ENCODE assay signal across 8 cellular contexts in the genomic region with DNA sequence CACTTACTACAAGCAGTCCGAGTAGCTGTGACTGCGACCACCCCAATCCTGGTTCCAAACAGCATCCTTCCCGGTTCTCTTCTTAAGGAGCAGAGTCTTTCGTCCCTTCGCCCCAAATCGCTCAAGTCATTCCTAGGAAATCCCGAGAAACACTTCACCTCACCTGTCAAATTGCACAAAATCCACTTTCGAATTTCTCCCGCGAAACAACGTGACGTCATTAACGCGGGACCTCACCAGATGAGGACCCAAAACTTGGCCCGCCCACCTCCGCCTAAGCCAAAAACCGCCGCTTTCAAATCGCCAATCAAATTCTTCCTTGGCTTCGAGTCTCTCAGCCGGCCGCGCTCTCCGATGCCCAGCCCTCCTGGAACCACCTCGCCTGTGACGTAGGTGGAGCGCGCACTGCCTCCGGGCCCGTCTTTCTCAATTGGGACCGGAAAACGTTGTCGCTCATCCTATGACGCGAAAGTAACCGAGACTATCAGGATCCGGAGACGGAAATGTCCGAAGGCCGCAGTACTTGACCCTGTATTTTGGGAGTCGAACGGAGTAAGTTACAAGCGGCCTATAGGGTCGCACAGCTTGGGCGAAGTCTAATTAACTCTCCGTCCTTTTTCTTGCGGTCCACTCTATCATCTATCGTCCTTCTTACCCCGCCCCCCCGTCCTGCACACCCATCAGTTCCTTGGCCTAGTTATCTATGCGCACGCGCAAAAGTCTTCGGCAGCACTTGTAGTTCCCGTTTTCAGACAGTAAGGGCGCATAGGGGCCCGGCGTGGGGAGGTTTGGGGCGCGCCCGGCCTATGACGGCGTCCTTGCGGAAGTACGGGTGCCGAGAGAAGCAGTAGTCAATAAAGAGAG. TPM values are rescaled to one million over a fixed set of nuclear protein-coding genes. Genes with fewer than 3 reads are reported as not detected.
DNase-seq lines count a peak whose midpoint lies in the region; ATAC-seq, FAIRE-seq and TF ChIP-seq lines count a peak whose summit lies in the region.

TSS of gene LARP7 (plus strand) at position 456 of the 864 bp plus-strand sequence. CDS start 7,527 bp downstream, outside the sequence.
A gene with protein sequence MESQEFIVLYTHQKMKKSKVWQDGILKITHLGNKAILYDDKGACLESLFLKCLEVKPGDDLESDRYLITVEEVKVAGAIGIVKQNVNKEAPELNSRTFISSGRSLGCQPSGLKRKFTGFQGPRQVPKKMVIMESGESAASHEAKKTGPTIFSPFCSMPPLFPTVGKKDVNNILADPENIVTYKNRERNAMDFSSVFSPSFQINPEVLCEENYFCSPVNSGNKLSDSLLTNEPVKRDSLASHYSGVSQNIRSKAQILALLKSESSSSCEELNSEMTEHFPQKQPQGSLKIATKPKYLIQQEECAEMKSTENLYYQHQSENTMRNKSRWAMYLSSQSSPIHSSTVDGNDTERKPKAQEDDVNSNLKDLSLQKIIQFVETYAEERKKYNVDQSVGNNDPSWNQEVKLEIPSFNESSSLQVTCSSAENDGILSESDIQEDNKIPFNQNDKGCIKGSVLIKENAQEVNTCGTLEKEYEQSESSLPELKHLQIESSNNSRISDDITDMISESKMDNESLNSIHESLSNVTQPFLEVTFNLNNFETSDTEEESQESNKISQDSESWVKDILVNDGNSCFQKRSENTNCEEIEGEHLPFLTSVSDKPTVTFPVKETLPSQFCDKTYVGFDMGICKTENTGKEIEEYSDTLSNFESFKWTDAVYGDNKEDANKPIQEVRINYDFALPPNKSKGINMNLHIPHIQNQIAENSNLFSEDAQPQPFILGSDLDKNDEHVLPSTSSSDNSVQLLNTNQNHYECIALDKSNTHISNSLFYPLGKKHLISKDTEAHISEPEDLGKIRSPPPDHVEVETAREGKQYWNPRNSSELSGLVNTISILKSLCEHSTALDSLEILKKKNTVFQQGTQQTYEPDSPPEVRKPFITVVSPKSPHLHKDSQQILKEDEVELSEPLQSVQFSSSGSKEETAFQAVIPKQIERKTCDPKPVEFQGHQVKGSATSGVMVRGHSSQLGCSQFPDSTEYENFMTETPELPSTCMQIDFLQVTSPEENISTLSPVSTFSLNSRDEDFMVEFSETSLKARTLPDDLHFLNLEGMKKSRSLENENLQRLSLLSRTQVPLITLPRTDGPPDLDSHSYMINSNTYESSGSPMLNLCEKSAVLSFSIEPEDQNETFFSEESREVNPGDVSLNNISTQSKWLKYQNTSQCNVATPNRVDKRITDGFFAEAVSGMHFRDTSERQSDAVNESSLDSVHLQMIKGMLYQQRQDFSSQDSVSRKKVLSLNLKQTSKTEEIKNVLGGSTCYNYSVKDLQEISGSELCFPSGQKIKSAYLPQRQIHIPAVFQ (N-terminal part only) (minus strand): TSS at position 222 of the 864 bp plus-strand sequence. CDS start 3,733 bp downstream, outside the sequence.

- CTCF ChIA-PET in AG04449 (lab: Yijun Ruan, JAX), result interaction anchor here (0.6 to 2.1 kb wide), 13 partner anchors 9 to 355 kb away, joined by 3 to 16 read pairs (median 4); no protein-coding TSS in a partner anchor
- CTCF ChIA-PET in mammary epithelial cell (lab: Charles Lee; ENCODE audit: low non-redundant PET), result interaction anchor here (0.7 to 0.8 kb wide), 3 partner anchors 327 to 579 kb away, joined by 3 to 11 read pairs (median 5); no protein-coding TSS in a partner anchor

- ATAC-seq in GM18868 (IDR thresholded peaks at IDR 0.05; ENCODE audit: unreplicated experiment), result peak; percentile 88
- peak; percentile 93 for ATAC-seq in HG03108 (IDR thresholded peaks at IDR 0.05; ENCODE audit: unreplicated experiment)

- H3K36me3 ChIP-seq in mammary epithelial cell (ENCODE audit: insufficient read depth, low read length) (peaks cover 4% of the 10 kb centered on the region), small intestine (ENCODE audit: control insufficient read depth in 2 of 2, insufficient read depth in 2 of 2, low read length in 2 of 2) (peaks cover 0 to 3% of the 10 kb centered on the region in 2 donors)

- WGBS in mammary epithelial cell (ENCODE audit: low coverage, missing lambda C conversion rate), result under 1% methylated on average over 44 of the region's 66 CpGs
- WGBS in small intestine, 3 donors, result 0% methylated on average over 66 of the region's 66 CpGs

- FAIRE-seq in small intestine (lab: Jason Lieb, UNC), result peak; percentile 76

- peak; percentile 92 for DNase-seq in AG04449 (ENCODE audit: low read depth, low spot score)
- DNase-seq in NCI-H2196 (lab: John Stamatoyannopoulos, UW; ENCODE audit: unreplicated experiment), result peak; percentile 91
- DNase-seq in mammary epithelial cell, result peak; percentile 99
- peak; percentile 91 for DNase-seq in iPS-NIHi11 (ENCODE audit: low spot score)
- peak; percentile 100 for DNase-seq in small intestine

- POLR2A ChIA-PET in AG04449 (lab: Yijun Ruan, JAX), result no interaction called here

- intact Hi-C loops in mammary epithelial cell (cut with micrococcal nuclease), result loop anchor here (1.0 to 10.0 kb wide), 4 partner anchors 125 to 458 kb away; no protein-coding TSS in a partner anchor

- H3K27ac ChIP-seq in VCaP (peak within 1 kb of the TSS; percentile 90), mammary epithelial cell (ENCODE audit: insufficient read depth, low read depth, low read length) (peak within 1 kb of the TSS; percentile 91), small intestine (ENCODE audit: low read depth in 1 of 2, low read length in 1 of 2) (peak within 1 kb of the TSS; percentile 91 to 100)

- peak within 1 kb of the TSS; percentile 100 for H2AFZ ChIP-seq in mammary epithelial cell (ENCODE audit: low read depth, low read length)

- H3K9ac ChIP-seq in mammary epithelial cell (ENCODE audit: insufficient read depth, low read length), result peak within 1 kb of the TSS; percentile 97

- H4K20me1 ChIP-seq in mammary epithelial cell (ENCODE audit: insufficient read depth, low read length), result no peaks in the 10 kb centered on the region

- H3K4me2 ChIP-seq in mammary epithelial cell (ENCODE audit: insufficient read depth, low read depth, low read length), result peak within 1 kb of the TSS; percentile 87

- no TSS peak for BruUV-seq in mammary epithelial cell (replicated peaks; lab: Mats Ljungman, UMichigan)

- H3K4me1 ChIP-seq in mammary epithelial cell (ENCODE audit: insufficient read depth, low read length), result peaks cover 8% of the 10 kb centered on the region
- peaks cover 0 to 10% of the 10 kb centered on the region in 2 donors for H3K4me1 ChIP-seq in small intestine (ENCODE audit: control insufficient read depth in 2 of 2, insufficient read depth in 1 of 2, low read depth in 1 of 2, low read length in 1 of 2)

- H3K9me3 ChIP-seq in mammary epithelial cell (replicated peaks; ENCODE audit: insufficient read depth, low read length) (no peaks in the 10 kb centered on the region), small intestine (ENCODE audit: control insufficient read depth, low read depth) (no peaks in the 10 kb centered on the region)

- in situ Hi-C loops in mammary epithelial cell (cut with MboI; ENCODE audit: low sequenced_read_pairs in 2 of 2), result loop anchor here (10.0 to 25.0 kb wide), 2 partner anchors 128 to 300 kb away; no protein-coding TSS in a partner anchor

- no peaks in the 10 kb centered on the region for H3K27me3 ChIP-seq in mammary epithelial cell (ENCODE audit: insufficient read depth, low read length)
- no peaks in the 10 kb centered on the region for H3K27me3 ChIP-seq in small intestine (ENCODE audit: control insufficient read depth in 2 of 2, insufficient read depth in 2 of 2, low read length in 2 of 2)

- TF ChIP-seq CTCF in AG04449 (IDR thresholded peaks at IDR 0.05; ENCODE audit: insufficient read depth, low read length, missing control alignments), result peak; percentile 86
- peak; percentile 87 for TF ChIP-seq CTCF in VCaP (conservative IDR thresholded peaks at IDR 0.05)
- peak; percentile 77 to 93 for TF ChIP-seq CTCF in mammary epithelial cell (conservative IDR thresholded peaks at IDR 0.05 in 1 of 2, IDR thresholded peaks at IDR 0.05 in 1 of 2; ENCODE audit: extremely low read depth in 1 of 2, insufficient read depth in 1 of 2, low read depth in 1 of 2, low read length in 2 of 2)

- H3K4me3 ChIP-seq in AG04449 (ENCODE audit: low read depth, low read length) (peak within 1 kb of the TSS; percentile 87), mammary epithelial cell (replicated peaks in 1 of 3; ENCODE audit: insufficient read depth in 1 of 3, low read depth in 2 of 3, low read length in 3 of 3) (peak within 1 kb of the TSS; percentile 82 to 99 (median 97)), small intestine (ENCODE audit: low read depth in 1 of 2, low read length in 2 of 2) (peak within 1 kb of the TSS; percentile 45 to 68)

- dilution Hi-C loops in mammary epithelial cell (cut with HindIII; ENCODE audit: low sequenced_read_pairs), result no loop called here

- H3K79me2 ChIP-seq in mammary epithelial cell (ENCODE audit: insufficient read depth, low read length), result peaks cover 76% of the 10 kb centered on the region

RNA-seq across cellular contexts. Expression of gene LARP7, which starts in this region (rescaled TPM):
- total RNA-seq in mammary epithelial cell, result 10 to 100 TPM; 16.8 to 34.9 TPM
- polyA plus RNA-seq in mammary epithelial cell, result 11.4 TPM
- 20.2 TPM for polyA minus RNA-seq in mammary epithelial cell
- 10 to 100 TPM; 38.7 to 68.1 (median 64.0) TPM for polyA plus RNA-seq in small intestine

RNA-seq across cellular contexts. Expression of the second gene that starts in this region (rescaled TPM):
- 10 to 100 TPM in 1 of 2 donors, 1 to 10 TPM in 1; 3.3 to 10.3 TPM for total RNA-seq in mammary epithelial cell
- polyA plus RNA-seq in mammary epithelial cell (3.3 TPM), small intestine (1 to 10 TPM; 1.3 to 2.7 (median 1.4) TPM)
- 7.8 TPM for polyA minus RNA-seq in mammary epithelial cell

Comparison
In these comparisons a context has a peak if more than half of its experiments do, and no peak if none do; other contexts are left out.
1. Peak in every context shown above with its lines: DNase-seq, ATAC-seq, H3K4me3 ChIP-seq and H3K27ac ChIP-seq.